In the genomic region with DNA sequence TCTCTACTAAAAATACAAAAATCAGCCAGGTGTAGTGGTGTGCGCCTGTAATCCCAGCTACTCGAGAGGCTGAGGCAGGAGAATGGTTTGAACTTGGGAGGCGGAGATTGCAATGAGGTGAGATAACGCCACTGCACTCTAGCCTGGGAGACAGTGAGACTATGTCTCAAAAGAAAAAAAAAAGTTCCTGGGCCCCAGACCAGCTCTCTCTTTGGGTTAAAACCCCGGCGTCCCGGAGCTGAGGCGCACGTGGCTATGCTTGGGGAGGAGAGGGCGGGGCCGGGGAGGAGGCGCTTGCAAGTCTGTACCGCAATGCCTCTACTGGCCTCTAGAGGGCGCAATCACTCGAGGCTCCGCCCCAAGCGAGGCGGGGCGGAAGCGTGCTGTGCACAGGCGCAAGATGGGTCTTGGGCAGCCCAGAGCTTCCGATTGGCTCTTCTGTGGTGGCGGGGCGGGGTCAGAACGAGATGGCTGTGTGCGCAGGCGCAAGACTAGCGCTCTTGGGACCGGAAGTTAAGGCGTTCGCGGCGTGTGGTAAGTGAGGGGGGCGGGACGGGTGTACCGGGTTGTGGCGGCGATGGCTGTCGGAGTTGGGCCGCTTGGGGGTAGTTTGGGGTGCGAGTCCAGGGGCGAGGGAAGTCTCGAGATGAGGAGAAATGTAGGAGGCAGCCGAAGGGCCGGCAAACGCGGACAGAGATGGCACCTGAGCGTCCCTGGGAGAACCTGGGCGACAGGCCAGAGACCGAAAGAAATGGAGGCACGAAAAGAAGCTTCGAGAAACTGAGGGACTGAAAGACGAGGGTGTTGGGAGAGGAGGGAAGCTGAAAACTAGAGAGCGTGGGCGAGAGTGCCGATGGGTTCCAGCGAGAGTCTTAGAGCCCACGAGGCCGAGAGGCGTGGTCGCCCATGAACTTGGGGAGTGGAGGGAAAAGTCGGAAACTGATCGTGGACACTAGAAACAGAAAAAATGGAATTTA, we compare ENCODE assay signal across 8 cellular contexts. TPM values are rescaled to one million over a fixed set of nuclear protein-coding genes. Genes with fewer than 3 reads are reported as not detected.
DNase-seq lines count a peak whose midpoint lies in the region; TF ChIP-seq lines count a peak whose summit lies in the region.

A gene with protein sequence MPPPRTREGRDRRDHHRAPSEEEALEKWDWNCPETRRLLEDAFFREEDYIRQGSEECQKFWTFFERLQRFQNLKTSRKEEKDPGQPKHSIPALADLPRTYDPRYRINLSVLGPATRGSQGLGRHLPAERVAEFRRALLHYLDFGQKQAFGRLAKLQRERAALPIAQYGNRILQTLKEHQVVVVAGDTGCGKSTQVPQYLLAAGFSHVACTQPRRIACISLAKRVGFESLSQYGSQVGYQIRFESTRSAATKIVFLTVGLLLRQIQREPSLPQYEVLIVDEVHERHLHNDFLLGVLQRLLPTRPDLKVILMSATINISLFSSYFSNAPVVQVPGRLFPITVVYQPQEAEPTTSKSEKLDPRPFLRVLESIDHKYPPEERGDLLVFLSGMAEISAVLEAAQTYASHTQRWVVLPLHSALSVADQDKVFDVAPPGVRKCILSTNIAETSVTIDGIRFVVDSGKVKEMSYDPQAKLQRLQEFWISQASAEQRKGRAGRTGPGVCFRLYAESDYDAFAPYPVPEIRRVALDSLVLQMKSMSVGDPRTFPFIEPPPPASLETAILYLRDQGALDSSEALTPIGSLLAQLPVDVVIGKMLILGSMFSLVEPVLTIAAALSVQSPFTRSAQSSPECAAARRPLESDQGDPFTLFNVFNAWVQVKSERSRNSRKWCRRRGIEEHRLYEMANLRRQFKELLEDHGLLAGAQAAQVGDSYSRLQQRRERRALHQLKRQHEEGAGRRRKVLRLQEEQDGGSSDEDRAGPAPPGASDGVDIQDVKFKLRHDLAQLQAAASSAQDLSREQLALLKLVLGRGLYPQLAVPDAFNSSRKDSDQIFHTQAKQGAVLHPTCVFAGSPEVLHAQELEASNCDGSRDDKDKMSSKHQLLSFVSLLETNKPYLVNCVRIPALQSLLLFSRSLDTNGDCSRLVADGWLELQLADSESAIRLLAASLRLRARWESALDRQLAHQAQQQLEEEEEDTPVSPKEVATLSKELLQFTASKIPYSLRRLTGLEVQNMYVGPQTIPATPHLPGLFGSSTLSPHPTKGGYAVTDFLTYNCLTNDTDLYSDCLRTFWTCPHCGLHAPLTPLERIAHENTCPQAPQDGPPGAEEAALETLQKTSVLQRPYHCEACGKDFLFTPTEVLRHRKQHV (plus strand): TSS at position 497 of the 977 bp plus-strand sequence. CDS start 3,716 bp downstream, outside the sequence.

- peaks cover 9% of the 10 kb centered on the region for H3K36me3 ChIP-seq in effector memory CD4-positive, alpha-beta T cell (ENCODE audit: control insufficient read depth, insufficient read depth, low read length)

- no peaks in the 10 kb centered on the region for H3K9me3 ChIP-seq in effector memory CD4-positive, alpha-beta T cell (ENCODE audit: control insufficient read depth, low read length)

- H3K4me3 ChIP-seq in effector memory CD4-positive, alpha-beta T cell (ENCODE audit: insufficient read depth, low read depth, low read length, poor library complexity, severe bottlenecking) = peak within 1 kb of the TSS; percentile 69

- peak within 1 kb of the TSS; percentile 77 for H3K27ac ChIP-seq in effector memory CD4-positive, alpha-beta T cell (ENCODE audit: insufficient read depth, low read length, poor library complexity, severe bottlenecking)

- peaks cover 10% of the 10 kb centered on the region for H3K4me1 ChIP-seq in effector memory CD4-positive, alpha-beta T cell (ENCODE audit: control insufficient read depth, insufficient read depth, low read length, poor library complexity, severe bottlenecking)

- DNase-seq in COR-L47 (lab: John Stamatoyannopoulos, UW) (peak; percentile 99), GM20000 (ENCODE audit: low spot score) (peak; percentile 99), HT1080 (ENCODE audit: low read depth) (peak; percentile 98), NOMO-1 (lab: John Stamatoyannopoulos, UW; ENCODE audit: unreplicated experiment in 2 of 2) (peak; percentile 97 to 100), medulla oblongata (ENCODE audit: extremely low spot score) (peak; percentile 99)
- peak; percentile 98 to 99 (median 98) for DNase-seq in effector memory CD4-positive, alpha-beta T cell
- DNase-seq in stimulated activated CD8-positive, alpha-beta memory T cell treated with anti-CD3 and anti-CD28 coated beads, Interleukin-12 subunit alpha, Interleukin-12 subunit beta, amount 100 ng/mL, for 1 hour (ENCODE audit: low read depth) = peak; percentile 99

- CTCF ChIA-PET in activated CD8-positive, alpha-beta memory T cell treated with anti-CD3 and anti-CD28 coated beads for 36 hours (lab: Charles Lee) = interaction anchor here (0.5 to 2.4 kb wide), 17 partner anchors 8 to 824 kb away, joined by 3 to 11 read pairs (median 5); partner anchors contain the start of gene ZC3H4

- POLR2A ChIA-PET in activated CD8-positive, alpha-beta memory T cell treated with anti-CD3 and anti-CD28 coated beads for 36 hours (lab: Charles Lee) = interaction anchor here (0.5 to 1.5 kb wide), 7 partner anchors 68 to 301 kb away, joined by 3 to 6 read pairs (median 4); partner anchors contain the start of gene ZC3H4

- no peaks in the 10 kb centered on the region for H3K27me3 ChIP-seq in effector memory CD4-positive, alpha-beta T cell (replicated peaks; ENCODE audit: control insufficient read depth, insufficient read depth, low read length, poor library complexity, severe bottlenecking)

- TF ChIP-seq CTCF in GM20000 (IDR thresholded peaks at IDR 0.05; ENCODE audit: extremely low read depth, missing control alignments) = peak; percentile 89

RNA-seq across cellular contexts. Expression of the gene that starts here (rescaled TPM):
- total RNA-seq in HT1080 (2014; rRNA removed; shearing (Covaris generic)) = 25.9 and 26.8 TPM in 2 replicates
- 17.3 and 17.7 TPM in 2 replicates for polyA plus RNA-seq in HT1080 (2015; cell fraction: cytosol; rRNA removed)
- 53.4 and 57.7 TPM in 2 replicates for polyA plus RNA-seq in HT1080 (2015; cell fraction: nucleus; rRNA removed)
- 10 to 100 TPM; 22.3 to 23.3 TPM for total RNA-seq in activated CD8-positive, alpha-beta memory T cell treated with anti-CD3 and anti-CD28 coated beads for 36 hours

Comparison
In these comparisons a context has a peak if more than half of its experiments do, and no peak if none do; other contexts are left out.
1. Peak in every context shown above with its lines: DNase-seq, H3K4me3 ChIP-seq and H3K27ac ChIP-seq.